Comparison of ENCODE assay signal across 1 cellular context in genomic region chr4:2755821-2756690, GRCh38.
TF ChIP-seq lines count a peak whose summit lies in the region.

TNIP2 (minus strand) TSS chr4:2756336; CDS start chr4:2756289, 47 bp downstream.

TF ChIP-seq in PFSK-1, 5 proteins besides CTCF, POLR2A, EP300 and RAD21 (continued from another document):
- TF ChIP-seq REST (IDR thresholded peaks at IDR 0.05; ENCODE audit: insufficient read depth in 1 of 2, low read depth in 2 of 2, low read length in 2 of 2) = no peak
